In the genomic region with DNA sequence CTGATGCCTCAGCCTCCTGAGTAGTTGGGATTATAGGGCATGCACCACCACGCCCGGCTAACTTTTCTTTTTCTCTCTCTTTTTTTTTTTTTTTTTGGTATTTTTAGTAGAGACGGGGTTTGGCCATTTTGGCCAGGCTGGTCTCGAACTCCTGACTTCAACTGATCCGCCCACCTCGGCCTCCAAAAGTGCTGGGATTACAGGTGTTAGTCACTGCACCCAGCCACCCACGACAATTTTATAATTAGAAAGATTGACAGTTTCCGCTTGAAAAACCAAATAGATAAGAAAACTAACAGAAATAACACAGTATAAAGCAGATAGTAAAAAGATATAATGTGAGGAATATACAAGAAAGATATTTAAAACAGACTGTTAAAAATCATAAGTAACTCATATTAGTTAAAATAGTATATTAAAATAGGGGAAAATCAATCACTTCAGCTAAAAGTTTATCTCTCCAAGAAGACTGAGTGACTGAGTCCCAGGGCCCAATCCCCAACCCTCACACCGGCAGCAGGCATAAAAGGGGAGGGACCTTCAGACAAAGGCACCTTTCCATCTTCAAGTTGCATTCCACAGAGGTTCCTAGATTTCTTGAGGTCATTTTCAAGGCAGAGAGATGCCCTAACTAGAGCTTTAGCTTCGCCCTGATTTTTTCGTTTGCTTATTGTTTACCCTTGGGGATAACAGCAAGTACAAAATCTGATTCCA, we compare ENCODE assay signal across 17 cellular contexts. TPM values are rescaled to one million over a fixed set of nuclear protein-coding genes. Genes with fewer than 3 reads are reported as not detected.
DNase-seq lines count a peak whose midpoint lies in the region; ATAC-seq, FAIRE-seq and TF ChIP-seq lines count a peak whose summit lies in the region.
"Had no signal": no experiment of that assay in that cellular context is flagged by ENCODE, and none has a peak within 500 bp of the region (broad histone marks: within the 10 kb centered on the region; RNA-seq: fewer than 3 reads in every experiment).

No MANE protein-coding gene starts in this region.

- no peak overlapping the region for H3K27ac Mint-ChIP-seq in activated CD4-positive, alpha-beta memory T cell treated with anti-CD3 and anti-CD28 coated beads for 36 hours
- no peak overlapping the region for H3K27ac Mint-ChIP-seq in activated CD4-positive, alpha-beta memory T cell treated with anti-CD3 and anti-CD28 coated beads, Interleukin-2, amount 10 ng/mL, durations not matched to agents 7 days and 5 days
- H3K27ac Mint-ChIP-seq in astrocyte (ENCODE audit: unreplicated experiment) (no peak overlapping the region), neural progenitor cell (no peak overlapping the region)

- no peaks in the 10 kb centered on the region for H3K27me3 Mint-ChIP-seq in activated CD4-positive, alpha-beta memory T cell treated with anti-CD3 and anti-CD28 coated beads for 36 hours
- peaks cover 26% of the 10 kb centered on the region for H3K27me3 Mint-ChIP-seq in activated CD4-positive, alpha-beta memory T cell treated with anti-CD3 and anti-CD28 coated beads, Interleukin-2, amount 10 ng/mL, durations not matched to agents 7 days and 5 days
- H3K27me3 Mint-ChIP-seq in astrocyte (ENCODE audit: low read depth, unreplicated experiment), result peaks cover 4% of the 10 kb centered on the region
- peaks cover 8% of the 10 kb centered on the region for H3K27me3 Mint-ChIP-seq in neural progenitor cell (ENCODE audit: insufficient read depth, low read depth)

- H3K4me3 ChIP-seq in IMR-90 (ENCODE audit: insufficient read depth, low read depth, low read length) (no peak overlapping the region), astrocyte (ENCODE audit: insufficient read depth, low read depth, low read length) (no peak overlapping the region), neural progenitor cell (no peak overlapping the region)

- no peak overlapping the region for H2BK5ac ChIP-seq in IMR-90 (ENCODE audit: low read depth, low read length, poor library complexity, severe bottlenecking)

- peaks cover 34% of the 10 kb centered on the region for H3K4me1 Mint-ChIP-seq in activated CD4-positive, alpha-beta memory T cell treated with anti-CD3 and anti-CD28 coated beads for 36 hours (ENCODE audit: low read depth)
- peaks cover 28% of the 10 kb centered on the region for H3K4me1 Mint-ChIP-seq in activated CD4-positive, alpha-beta memory T cell treated with anti-CD3 and anti-CD28 coated beads, Interleukin-2, amount 10 ng/mL, durations not matched to agents 7 days and 5 days
- H3K4me1 Mint-ChIP-seq in astrocyte (ENCODE audit: low read depth, unreplicated experiment), result peaks cover 28% of the 10 kb centered on the region
- peaks cover 25% of the 10 kb centered on the region for H3K4me1 Mint-ChIP-seq in neural progenitor cell

- H3K4me2 ChIP-seq in IMR-90 (ENCODE audit: low read depth, low read length) (no peak overlapping the region), astrocyte (ENCODE audit: low read length) (no peak overlapping the region), neural progenitor cell (no peak overlapping the region)

- no peak for ATAC-seq in IMR-90 (ENCODE audit: low read depth)
- ATAC-seq in HG03175 (IDR thresholded peaks at IDR 0.05; ENCODE audit: unreplicated experiment), result no peak

- H3K9me3 Mint-ChIP-seq in activated CD4-positive, alpha-beta memory T cell treated with anti-CD3 and anti-CD28 coated beads for 36 hours, result no peaks in the 10 kb centered on the region
- no peaks in the 10 kb centered on the region for H3K9me3 Mint-ChIP-seq in activated CD4-positive, alpha-beta memory T cell treated with anti-CD3 and anti-CD28 coated beads, Interleukin-2, amount 10 ng/mL, durations not matched to agents 7 days and 5 days
- H3K9me3 Mint-ChIP-seq in astrocyte (ENCODE audit: unreplicated experiment), result no peaks in the 10 kb centered on the region
- no peaks in the 10 kb centered on the region for H3K9me3 Mint-ChIP-seq in neural progenitor cell

- H4K20me1 ChIP-seq in IMR-90 (ENCODE audit: insufficient read depth, low read length) (peaks cover 5% of the 10 kb centered on the region; the same call in 1 of the 2 replicates), astrocyte (ENCODE audit: insufficient read depth, low read length) (peaks cover 20% of the 10 kb centered on the region), neural progenitor cell (ENCODE audit: low read depth) (peaks cover 13% of the 10 kb centered on the region)

- H3K4me3 Mint-ChIP-seq in activated CD4-positive, alpha-beta memory T cell treated with anti-CD3 and anti-CD28 coated beads for 36 hours, result peak overlapping the region; percentile 16
- H3K4me3 Mint-ChIP-seq in activated CD4-positive, alpha-beta memory T cell treated with anti-CD3 and anti-CD28 coated beads, Interleukin-2, amount 10 ng/mL, durations not matched to agents 7 days and 5 days, result no peak overlapping the region
- H3K4me3 Mint-ChIP-seq in astrocyte (ENCODE audit: unreplicated experiment), result peak overlapping the region; percentile 2
- peak overlapping the region; percentile 86 for H3K4me3 Mint-ChIP-seq in neural progenitor cell

- H3K4ac ChIP-seq in IMR-90 (ENCODE audit: low read depth, low read length), result no peak overlapping the region

- H3K4me1 ChIP-seq in IMR-90 (ENCODE audit: control insufficient read depth, insufficient read depth, low read length) (no peaks in the 10 kb centered on the region), astrocyte (ENCODE audit: insufficient read depth, low read length) (peaks cover 3% of the 10 kb centered on the region), neural progenitor cell (peaks cover 11% of the 10 kb centered on the region)

- no peak overlapping the region for H3K18ac ChIP-seq in IMR-90 (ENCODE audit: low read depth, low read length)

- TF ChIP-seq RAD21 in IMR-90 (IDR thresholded peaks at IDR 0.05; ENCODE audit: low read length), result no peak

- no peak for TF ChIP-seq POLR2A in IMR-90 (IDR thresholded peaks at IDR 0.05; ENCODE audit: low read depth, low read length)

- POLR2A ChIA-PET in activated CD4-positive, alpha-beta memory T cell treated with anti-CD3 and anti-CD28 coated beads for 36 hours (lab: Charles Lee), result interaction anchor here (1.0 to 1.4 kb wide), 3 partner anchors 20 to 267 kb away, joined by 3 read pairs; a partner anchor contains a TSS
- POLR2A ChIA-PET in activated CD4-positive, alpha-beta memory T cell treated with anti-CD3 and anti-CD28 coated beads, Interleukin-2, amount 10 ng/mL, durations not matched to agents 7 days and 5 days (lab: Charles Lee), result interaction anchor here (1.1 to 4.8 kb wide), 5 partner anchors 10 to 204 kb away, joined by 3 to 49 read pairs (median 19); a partner anchor contains a TSS
- POLR2A ChIA-PET in IMR-90 (lab: Charles Lee; ENCODE audit: unreplicated experiment), result no interaction called here

- no peak overlapping the region for H2BK15ac ChIP-seq in IMR-90 (ENCODE audit: low read depth, low read length)

- no peak overlapping the region for H3K14ac ChIP-seq in IMR-90 (replicated peaks; ENCODE audit: low read depth, low read length)

- no peak overlapping the region for H4K8ac ChIP-seq in IMR-90 (ENCODE audit: low read depth in 2 of 2, low read length in 2 of 2)

- intact Hi-C loops in activated CD4-positive, alpha-beta memory T cell treated with anti-CD3 and anti-CD28 coated beads for 36 hours (cut with micrococcal nuclease), result loop anchor here (2.0 kb wide), 1 partner anchor 259 kb away; a partner anchor contains a TSS
- intact Hi-C loops in IMR-90 (cut with micrococcal nuclease), result loop anchor here (2.0 to 5.0 kb wide), 3 partner anchors 41 to 265 kb away; no protein-coding TSS in a partner anchor

- no peak overlapping the region for H3K27ac ChIP-seq in IMR-90 (ENCODE audit: insufficient read depth, low read length)
- H3K27ac ChIP-seq in astrocyte (ENCODE audit: low read depth, low read length), result no peak overlapping the region
- no peak overlapping the region for H3K27ac ChIP-seq in neural progenitor cell

- CTCF ChIA-PET in activated CD4-positive, alpha-beta memory T cell treated with anti-CD3 and anti-CD28 coated beads for 36 hours (lab: Charles Lee), result interaction anchor here (0.6 to 1.4 kb wide), 2 partner anchors 25 to 277 kb away, joined by 3 to 6 read pairs; no protein-coding TSS in a partner anchor
- CTCF ChIA-PET in activated CD4-positive, alpha-beta memory T cell treated with anti-CD3 and anti-CD28 coated beads, Interleukin-2, amount 10 ng/mL, durations not matched to agents 7 days and 5 days (lab: Charles Lee), result interaction anchor here (1.0 kb wide), 2 partner anchors 12 to 204 kb away, joined by 3 to 5 read pairs; no protein-coding TSS in a partner anchor
- CTCF ChIA-PET in IMR-90 (lab: Yijun Ruan, JAX), result interaction anchor here (0.8 kb wide), 1 partner anchor 277 kb away, joined by 3 read pairs; no protein-coding TSS in a partner anchor

- dilution Hi-C loops in IMR-90 (cut with HindIII; ENCODE audit: low sequenced_read_pairs, unreplicated experiment), result no loop called here

- H3K79me1 ChIP-seq in IMR-90 (ENCODE audit: low read depth in 1 of 2, low read length in 2 of 2), result peaks cover 7 to 12% of the 10 kb centered on the region in 2 experiments; a peak in 3 of 4 replicates

- H3K36me3 Mint-ChIP-seq in activated CD4-positive, alpha-beta memory T cell treated with anti-CD3 and anti-CD28 coated beads for 36 hours, result peaks cover 9% of the 10 kb centered on the region
- peaks cover 16% of the 10 kb centered on the region for H3K36me3 Mint-ChIP-seq in activated CD4-positive, alpha-beta memory T cell treated with anti-CD3 and anti-CD28 coated beads, Interleukin-2, amount 10 ng/mL, durations not matched to agents 7 days and 5 days (ENCODE audit: low read depth)
- peaks cover 12% of the 10 kb centered on the region for H3K36me3 Mint-ChIP-seq in astrocyte (ENCODE audit: low read depth, unreplicated experiment)
- peaks cover 4% of the 10 kb centered on the region for H3K36me3 Mint-ChIP-seq in neural progenitor cell

- H3K36me3 ChIP-seq in IMR-90 (ENCODE audit: control insufficient read depth, insufficient read depth, low read length) (no peaks in the 10 kb centered on the region), astrocyte (ENCODE audit: insufficient read depth, low read length) (peaks cover 4% of the 10 kb centered on the region), neural progenitor cell (no peaks in the 10 kb centered on the region)
- H3K36me3 ChIP-seq: Peyer's patch had no signal

- H2AK9ac ChIP-seq in IMR-90 (replicated peaks; ENCODE audit: low read depth, low read length, poor library complexity), result no peak overlapping the region

- no peak for TF ChIP-seq CTCF in IMR-90 (conservative IDR thresholded peaks at IDR 0.05; ENCODE audit: low read depth, low read length)
- TF ChIP-seq CTCF in astrocyte (IDR thresholded peaks at IDR 0.05; ENCODE audit: insufficient read depth, low read depth, low read length), result no peak
- TF ChIP-seq CTCF in neural progenitor cell (IDR thresholded peaks at IDR 0.05), result no peak

- H3K79me2 ChIP-seq in astrocyte (ENCODE audit: insufficient read depth, low read length) (peaks cover 30% of the 10 kb centered on the region), neural progenitor cell (ENCODE audit: low read depth) (peaks cover 12% of the 10 kb centered on the region)

- 80% methylated on average over 1 of the region's 11 CpGs; no CpG with 5 or more reads in 1 of the 2 experiments for WGBS in IMR-90 (ENCODE audit: extremely low coverage in 2 of 2, insufficient read length in 1 of 2), 2 experiments

- no peaks in the 10 kb centered on the region for H3K27me3 ChIP-seq in IMR-90 (ENCODE audit: control insufficient read depth, insufficient read depth, low read length)
- H3K27me3 ChIP-seq in astrocyte (ENCODE audit: insufficient read depth, low read length), result no peaks in the 10 kb centered on the region
- peaks cover 37% of the 10 kb centered on the region for H3K27me3 ChIP-seq in neural progenitor cell
- H3K27me3 ChIP-seq: Peyer's patch, spleen had no signal

- no peak overlapping the region for H3K56ac ChIP-seq in IMR-90 (ENCODE audit: extremely low read depth, insufficient read depth, low read length)

- H2AFZ ChIP-seq in IMR-90 (replicated peaks; ENCODE audit: low read length, poor library complexity) (peak overlapping the region; percentile 44), astrocyte (ENCODE audit: low read depth, low read length) (peak overlapping the region; percentile 28), neural progenitor cell (replicated peaks) (peak overlapping the region; percentile 97)

- DNase-seq in activated CD4-positive, alpha-beta memory T cell treated with anti-CD3 and anti-CD28 coated beads for 36 hours, result no peak
- DNase-seq in activated CD4-positive, alpha-beta memory T cell treated with anti-CD3 and anti-CD28 coated beads, Interleukin-2, amount 10 ng/mL, durations not matched to agents 7 days and 5 days, result no peak
- DNase-seq in IMR-90, result no peak
- no peak for DNase-seq in astrocyte (ENCODE audit: low read depth)
- no peak for DNase-seq in neural progenitor cell (ENCODE audit: low spot score)
- no peak for DNase-seq in cerebellum (ENCODE audit: low spot score)
- no peak for DNase-seq in activated CD4-positive, CD25-positive, alpha-beta regulatory T cell (lab: John Stamatoyannopoulos, UW)
- DNase-seq: amygdala, DMS153, kidney glomerular epithelial cell, NCI-H446 treated with DMSO at 0.1 percent for 48 hours, Peyer's patch, spleen had no signal

- in situ Hi-C loops in IMR-90 (cut with MboI; ENCODE audit: low sequenced_read_pairs), result no loop called here

- H3K23ac ChIP-seq in IMR-90 (ENCODE audit: low read depth, low read length), result no peak overlapping the region

- no peak overlapping the region for H3K9ac ChIP-seq in IMR-90 (ENCODE audit: low read depth, low read length)
- no peak overlapping the region for H3K9ac ChIP-seq in astrocyte (ENCODE audit: low read length)
- no peak overlapping the region for H3K9ac ChIP-seq in neural progenitor cell

- no peak overlapping the region for H4K91ac ChIP-seq in IMR-90 (ENCODE audit: insufficient read depth, low read depth, low read length)

- peaks cover 21% of the 10 kb centered on the region for H3F3A ChIP-seq in neural progenitor cell (ENCODE audit: low read depth)

- H2BK20ac ChIP-seq in IMR-90 (ENCODE audit: low read depth, low read length), result no peak overlapping the region

- no peaks in the 10 kb centered on the region for H3K9me3 ChIP-seq in IMR-90 (ENCODE audit: control insufficient read depth, insufficient read depth, low read length)
- H3K9me3 ChIP-seq in astrocyte (ENCODE audit: insufficient read depth, low read depth, low read length), result no peaks in the 10 kb centered on the region
- no peaks in the 10 kb centered on the region for H3K9me3 ChIP-seq in neural progenitor cell (ENCODE audit: low read depth)
- H3K9me3 ChIP-seq: Peyer's patch, spleen had no signal

- H2BK120ac ChIP-seq in IMR-90 (ENCODE audit: low read depth, low read length), result no peak overlapping the region

- no TSS peak for BruUV-seq in IMR-90 (replicated peaks; lab: Mats Ljungman, UMichigan)

- no peak overlapping the region for H4K5ac ChIP-seq in IMR-90 (ENCODE audit: low read depth, low read length)

- H2AK5ac ChIP-seq in IMR-90 (ENCODE audit: low read depth, low read length), result no peak overlapping the region

- FAIRE-seq in astrocyte (lab: Jason Lieb, UNC), result no peak
- FAIRE-seq: A204.1, urothelium cell line had no signal

- 0 out of 2 replicates have a peak, but pooled peaks cover 5% of the 10 kb centered on the region for H3K9me1 ChIP-seq in IMR-90 (ENCODE audit: insufficient read depth, low read length)

RNA-seq across cellular contexts. Expression of a gene that starts 1.4 kb away (rescaled TPM):
- total RNA-seq in activated CD4-positive, alpha-beta memory T cell treated with anti-CD3 and anti-CD28 coated beads for 36 hours, result 1 to 10 TPM; 4.2 to 5.3 TPM
- 10 to 100 TPM; 11.1 to 13.7 TPM for total RNA-seq in activated CD4-positive, alpha-beta memory T cell treated with anti-CD3 and anti-CD28 coated beads, Interleukin-2, amount 10 ng/mL, durations not matched to agents 7 days and 5 days
- total RNA-seq in IMR-90 (2012; rRNA removed), result 1.4 and 1.9 TPM in 2 replicates
- 3.8 and 4.1 TPM in 2 replicates for polyA plus RNA-seq in IMR-90 (2012; rRNA removed)
- polyA plus RNA-seq in IMR-90 (2012; cell fraction: cytosol; rRNA removed), result 1.8 and 2.5 TPM in 2 replicates
- 6.3 and 7.5 TPM in 2 replicates for polyA plus RNA-seq in IMR-90 (2012; cell fraction: nucleus; rRNA removed; ENCODE audit: low replicate concordance)
- 8.3 and 9.4 TPM in 2 replicates for total RNA-seq in astrocyte
- total RNA-seq in neural progenitor cell (ENCODE audit: low replicate concordance), result 1.9 and 3.1 TPM in 2 replicates
- 3.6 TPM for total RNA-seq in cerebellum

RNA-seq across cellular contexts. Expression of a gene that starts 2.2 kb away (rescaled TPM):
- not detected for total RNA-seq in activated CD4-positive, alpha-beta memory T cell treated with anti-CD3 and anti-CD28 coated beads for 36 hours
- total RNA-seq in activated CD4-positive, alpha-beta memory T cell treated with anti-CD3 and anti-CD28 coated beads, Interleukin-2, amount 10 ng/mL, durations not matched to agents 7 days and 5 days, result not detected
- total RNA-seq in IMR-90 (2012; rRNA removed) (not detected in 2 replicates), astrocyte (0.09 TPM in 1 of 2 replicates, not detected in the other), neural progenitor cell (ENCODE audit: low replicate concordance) (not detected in 2 replicates), cerebellum (not detected)
- polyA plus RNA-seq in IMR-90 (2012; rRNA removed), result not detected in 2 replicates
- not detected in 2 replicates for polyA plus RNA-seq in IMR-90 (2012; cell fraction: cytosol; rRNA removed)
- not detected in 2 replicates for polyA plus RNA-seq in IMR-90 (2012; cell fraction: nucleus; rRNA removed; ENCODE audit: low replicate concordance)
- total RNA-seq: Peyer's patch, spleen had no signal
- polyA plus RNA-seq: neural cell had no signal

Comparison
In these comparisons a context has a peak if more than half of its experiments do, and no peak if none do; other contexts are left out.
1. H2AFZ ChIP-seq: peak in every context shown above with its lines; median percentile 97 in neural progenitor cell; 44 in IMR-90; 28 in astrocyte.